In genomic region chr7:50607524-50608125, GRCh38 we compare ENCODE assay signal across 22 cellular contexts. TPM values are rescaled to one million over a fixed set of nuclear protein-coding genes. Genes with fewer than 3 reads are reported as not detected.
DNase-seq lines count a peak whose midpoint lies in the region; ATAC-seq, FAIRE-seq and TF ChIP-seq lines count a peak whose summit lies in the region.
"Had no signal": no experiment of that assay in that cellular context is flagged by ENCODE, and none has a peak within 500 bp of the region (broad histone marks: within the 10 kb centered on the region; RNA-seq: fewer than 3 reads in every experiment).

No MANE protein-coding gene starts in this region.

- H3K9me1 ChIP-seq in K562 (ENCODE audit: control insufficient read depth, insufficient read depth, low read length), result no peaks in the 10 kb centered on the region

- no peaks in the 10 kb centered on the region for H3F3A ChIP-seq in neural progenitor cell (ENCODE audit: low read depth)

- peak overlapping the region; percentile 78 for H3K27ac Mint-ChIP-seq in activated CD8-positive, alpha-beta memory T cell treated with anti-CD3 and anti-CD28 coated beads, Interleukin-2, amount 10 ng/mL, durations not matched to agents 7 days and 5 days
- H3K27ac Mint-ChIP-seq in neural progenitor cell (peak overlapping the region; percentile 26), CD14-positive monocyte (peak overlapping the region in 1 of 7 donors; percentile 43)
- H3K27ac Mint-ChIP-seq: activated naive CD4-positive, alpha-beta T cell treated with anti-CD3 and anti-CD28 coated beads, Interleukin-2, amount 50 U/mL, for 72 hours; brain; dendritic cell treated with granulocyte-macrophage colony-stimulating factor and Interleukin-4, amounts not matched to agents 40 ng/mL and 50 ng/mL, for 4 days; stimulated activated naive B cell treated with anti-CD40 and anti-IgM and Interleukin-4, amounts not matched to agents 10 μg/mL and 1 μg/mL and 100 μg/mL, for 72 hours had no signal

- WGBS in K562 (ENCODE audit: insufficient coverage, low coverage, missing lambda C conversion rate), result 80% methylated on average over 6 of the region's 6 CpGs

- peak overlapping the region; percentile 49 for H3K27ac ChIP-seq in KOPT-K1 (ENCODE audit: low read depth, low read length, poor library complexity, severe bottlenecking)
- no peak overlapping the region for H3K27ac ChIP-seq in K562 (ENCODE audit: extremely low read depth, low read depth, low read length)
- H3K27ac ChIP-seq in neural progenitor cell, result no peak overlapping the region
- H3K27ac ChIP-seq: foreskin keratinocyte, transverse colon had no signal

- H4K20me1 ChIP-seq in K562 (replicated peaks; ENCODE audit: control insufficient read depth, insufficient read depth, low read length) (no peaks in the 10 kb centered on the region; the same call in 1 of the 2 replicates), neural progenitor cell (ENCODE audit: low read depth) (no peaks in the 10 kb centered on the region)

- H3K27me3 ChIP-seq in K562 (ENCODE audit: control insufficient read depth in 2 of 2, insufficient read depth in 2 of 2, low read length in 2 of 2), result no peaks in the 10 kb centered on the region
- no peaks in the 10 kb centered on the region for H3K27me3 ChIP-seq in neural progenitor cell
- H3K27me3 ChIP-seq: foreskin keratinocyte, transverse colon had no signal

- peaks cover 6% of the 10 kb centered on the region for H3K36me3 Mint-ChIP-seq in activated CD8-positive, alpha-beta memory T cell treated with anti-CD3 and anti-CD28 coated beads, Interleukin-2, amount 10 ng/mL, durations not matched to agents 7 days and 5 days
- peaks cover 33% of the 10 kb centered on the region for H3K36me3 Mint-ChIP-seq in neural progenitor cell
- H3K36me3 Mint-ChIP-seq in CD14-positive monocyte, result peaks cover 17 to 31% of the 10 kb centered on the region in 2 donors
- H3K36me3 Mint-ChIP-seq: stimulated activated naive B cell treated with anti-CD40 and anti-IgM and Interleukin-4, amounts not matched to agents 10 μg/mL and 1 μg/mL and 100 μg/mL, for 72 hours had no signal

- FAIRE-seq in K562 (lab: Jason Lieb, UNC), result no peak
- FAIRE-seq: GM19239 had no signal

- peaks cover 13% of the 10 kb centered on the region for H3K27me3 Mint-ChIP-seq in activated CD8-positive, alpha-beta memory T cell treated with anti-CD3 and anti-CD28 coated beads, Interleukin-2, amount 10 ng/mL, durations not matched to agents 7 days and 5 days
- H3K27me3 Mint-ChIP-seq in neural progenitor cell (ENCODE audit: insufficient read depth, low read depth) (peaks cover 2% of the 10 kb centered on the region), CD14-positive monocyte (ENCODE audit: low read depth in 3 of 3) (peaks cover 1 to 2% (median 1%) of the 10 kb centered on the region in 3 donors)
- H3K27me3 Mint-ChIP-seq: brain; dendritic cell treated with granulocyte-macrophage colony-stimulating factor and Interleukin-4, amounts not matched to agents 40 ng/mL and 50 ng/mL, for 4 days; stimulated activated naive B cell treated with anti-CD40 and anti-IgM and Interleukin-4, amounts not matched to agents 10 μg/mL and 1 μg/mL and 100 μg/mL, for 72 hours had no signal

- no peak for ATAC-seq in activated CD8-positive, alpha-beta memory T cell treated with anti-CD3 and anti-CD28 coated beads, Interleukin-2, amount 10 ng/mL, durations not matched to agents 7 days and 5 days
- ATAC-seq in K562, result no peak
- ATAC-seq in HG03025 (IDR thresholded peaks at IDR 0.05; ENCODE audit: low FRiP score, unreplicated experiment), result no peak
- ATAC-seq: foreskin keratinocyte; left ventricle myocardium superior; right cardiac atrium; stimulated activated naive B cell treated with anti-CD40 and anti-IgM and Interleukin-4, amounts not matched to agents 10 μg/mL and 1 μg/mL and 100 μg/mL, for 72 hours had no signal

- TF ChIP-seq CTCF in K562 (IDR thresholded peaks at IDR 0.05 in 2 of 3, conservative IDR thresholded peaks at IDR 0.05 in 1 of 3; ENCODE audit: insufficient read depth in 2 of 3, low read depth in 1 of 3, low read length in 3 of 3) (no peak), neural progenitor cell (IDR thresholded peaks at IDR 0.05) (no peak), CD14-positive monocyte (IDR thresholded peaks at IDR 0.05) (no peak)

- H3K36me3 ChIP-seq in KOPT-K1 (ENCODE audit: insufficient read depth, low read length) (no peaks in the 10 kb centered on the region), K562 (ENCODE audit: control insufficient read depth, insufficient read depth, low read length) (peaks cover 78% of the 10 kb centered on the region), neural progenitor cell (no peaks in the 10 kb centered on the region)

- in situ Hi-C loops in K562 (cut with MboI), result no loop called here

- H3K9ac ChIP-seq in K562 (ENCODE audit: insufficient read depth in 1 of 2, low read depth in 2 of 2, low read length in 2 of 2) (no peak overlapping the region), neural progenitor cell (no peak overlapping the region)

- BruUV-seq in K562 (replicated peaks; lab: Mats Ljungman, UMichigan), result no TSS peak

- no peak for TF ChIP-seq EP300 in K562 (IDR thresholded peaks at IDR 0.05; ENCODE audit: low read length)

- peaks cover 40% of the 10 kb centered on the region for H3K4me1 Mint-ChIP-seq in activated CD8-positive, alpha-beta memory T cell treated with anti-CD3 and anti-CD28 coated beads, Interleukin-2, amount 10 ng/mL, durations not matched to agents 7 days and 5 days
- H3K4me1 Mint-ChIP-seq in neural progenitor cell (no peaks in the 10 kb centered on the region), CD14-positive monocyte (peaks cover 32% of the 10 kb centered on the region)
- H3K4me1 Mint-ChIP-seq: brain had no signal

- CTCF ChIA-PET in activated CD8-positive, alpha-beta memory T cell treated with anti-CD3 and anti-CD28 coated beads, Interleukin-2, amount 10 ng/mL, durations not matched to agents 7 days and 5 days (lab: Charles Lee), result interaction anchor here (0.8 to 4.3 kb wide), 10 partner anchors 9 to 190 kb away, joined by 3 to 15 read pairs (median 3); no protein-coding TSS in a partner anchor
- CTCF ChIA-PET in K562 (lab: Yijun Ruan, JAX; ENCODE audit: low intra/inter-chr PET ratio), result no interaction called here

- no peaks in the 10 kb centered on the region for H3K79me2 ChIP-seq in K562 (ENCODE audit: control insufficient read depth, insufficient read depth, low read length)
- no peaks in the 10 kb centered on the region for H3K79me2 ChIP-seq in neural progenitor cell (ENCODE audit: low read depth)

- POLR2A ChIA-PET in K562 (lab: Yijun Ruan, JAX), result interaction anchor here (0.9 to 1.2 kb wide), 2 partner anchors 8 to 10 kb away, joined by 3 read pairs; no protein-coding TSS in a partner anchor

- no peak for TF ChIP-seq RAD21 in K562 (CRISPR knock-in tag; conservative IDR thresholded peaks at IDR 0.05 in 1 of 2, IDR thresholded peaks at IDR 0.05 in 1 of 2)

- no peaks in the 10 kb centered on the region for H3K4me1 ChIP-seq in K562 (replicated peaks in 1 of 2; ENCODE audit: control insufficient read depth in 2 of 2, insufficient read depth in 2 of 2, low read length in 2 of 2)
- no peaks in the 10 kb centered on the region for H3K4me1 ChIP-seq in neural progenitor cell
- H3K4me1 ChIP-seq: transverse colon had no signal

- H3K9me3 Mint-ChIP-seq in activated CD8-positive, alpha-beta memory T cell treated with anti-CD3 and anti-CD28 coated beads, Interleukin-2, amount 10 ng/mL, durations not matched to agents 7 days and 5 days (ENCODE audit: low read depth), result no peaks in the 10 kb centered on the region
- H3K9me3 Mint-ChIP-seq in neural progenitor cell (no peaks in the 10 kb centered on the region), CD14-positive monocyte (peaks cover 0 to 2% (median 0%) of the 10 kb centered on the region in 7 donors)
- H3K9me3 Mint-ChIP-seq: brain; dendritic cell treated with granulocyte-macrophage colony-stimulating factor and Interleukin-4, amounts not matched to agents 40 ng/mL and 50 ng/mL, for 4 days had no signal

- DNase-seq in activated CD8-positive, alpha-beta memory T cell treated with anti-CD3 and anti-CD28 coated beads, Interleukin-2, amount 10 ng/mL, durations not matched to agents 7 days and 5 days, result peak; percentile 36
- no peak for DNase-seq in activated CD8-positive, alpha-beta memory T cell treated with anti-CD3 and anti-CD28 coated beads, Interleukin-2, amount 50 U/mL, for 4 hours
- DNase-seq in K562 (ENCODE audit: extremely low read depth in 1 of 4, low spot score in 3 of 4), result no peak
- DNase-seq in neural progenitor cell (ENCODE audit: low spot score), result no peak
- no peak for DNase-seq in CD14-positive monocyte (ENCODE audit: low spot score)
- DNase-seq in NOMO-1 treated with dmso at 0.1 percent for 144 hours (lab: John Stamatoyannopoulos, UW; ENCODE audit: unreplicated experiment), result no peak
- DNase-seq: H7; left ventricle myocardium superior; MV-4-11; NCI-H1930; right cardiac atrium; stimulated activated naive B cell treated with anti-CD40 and anti-IgM and Interleukin-4, amounts not matched to agents 10 μg/mL and 1 μg/mL and 100 μg/mL, for 72 hours; transverse colon had no signal

- H3K4me3 Mint-ChIP-seq in activated CD8-positive, alpha-beta memory T cell treated with anti-CD3 and anti-CD28 coated beads, Interleukin-2, amount 10 ng/mL, durations not matched to agents 7 days and 5 days, result peak overlapping the region; percentile 46
- no peak overlapping the region for H3K4me3 Mint-ChIP-seq in neural progenitor cell
- H3K4me3 Mint-ChIP-seq in CD14-positive monocyte, result no peak overlapping the region
- H3K4me3 Mint-ChIP-seq: brain; dendritic cell treated with granulocyte-macrophage colony-stimulating factor and Interleukin-4, amounts not matched to agents 40 ng/mL and 50 ng/mL, for 4 days; stimulated activated naive B cell treated with anti-CD40 and anti-IgM and Interleukin-4, amounts not matched to agents 10 μg/mL and 1 μg/mL and 100 μg/mL, for 72 hours had no signal

- H3K4me3 ChIP-seq in K562, result no peak overlapping the region
- H3K4me3 ChIP-seq in neural progenitor cell, result no peak overlapping the region
- H3K4me3 ChIP-seq: transverse colon had no signal

- H3K4me2 ChIP-seq in K562 (ENCODE audit: insufficient read depth, low read length) (no peak overlapping the region), neural progenitor cell (no peak overlapping the region)

- TF ChIP-seq POLR2A in K562 (conservative IDR thresholded peaks at IDR 0.05), result no peak

- H2AFZ ChIP-seq in K562 (ENCODE audit: low read depth, low read length), result no peak overlapping the region
- no peak overlapping the region for H2AFZ ChIP-seq in neural progenitor cell (replicated peaks)

- H3K9me3 ChIP-seq in KOPT-K1 (ENCODE audit: insufficient read depth, low read length, poor library complexity, severe bottlenecking) (peaks cover 28% of the 10 kb centered on the region), K562 (replicated peaks; ENCODE audit: control insufficient read depth, insufficient read depth, low read depth, low read length) (no peaks in the 10 kb centered on the region), neural progenitor cell (ENCODE audit: low read depth) (no peaks in the 10 kb centered on the region)
- H3K9me3 ChIP-seq: transverse colon had no signal

- intact Hi-C loops in K562 (cut with micrococcal nuclease), result no loop called here
- intact Hi-C loops in CD14-positive monocyte (cut with micrococcal nuclease), result no loop called here

RNA-seq across cellular contexts. Expression of gene DDC, which starts 42.4 kb away (rescaled TPM):
- not detected for total RNA-seq in activated CD8-positive, alpha-beta memory T cell treated with anti-CD3 and anti-CD28 coated beads, Interleukin-2, amount 10 ng/mL, durations not matched to agents 7 days and 5 days
- not detected in 2 replicates for total RNA-seq in K562 (2011; cell fraction: chromatin; rRNA removed; ENCODE audit: low replicate concordance)
- total RNA-seq in K562 (2011; cell fraction: nucleolus; rRNA removed), result not detected in 2 replicates
- total RNA-seq in K562 (2011; cell fraction: nucleoplasm; rRNA removed), result not detected in 2 replicates
- total RNA-seq in K562 (2014; rRNA removed), result not detected in 2 replicates
- not detected in 2 replicates for total RNA-seq in K562 (2014; rRNA removed; fragmentation: Illumina TruSeq; extraction: Trizol)
- total RNA-seq in K562 (2015; rRNA removed; fragmentation: Illumina TruSeq; extraction: Trizol), result not detected in 2 replicates
- not detected in 2 replicates for total RNA-seq in K562 (2021)
- not detected in 2 replicates for polyA plus RNA-seq in K562 (2011; rRNA removed)
- not detected in 2 replicates for polyA plus RNA-seq in K562 (2011; cell fraction: cytosol; rRNA removed)
- polyA plus RNA-seq in K562 (2011; cell fraction: nucleus; rRNA removed), result not detected in 2 replicates
- not detected in 2 replicates for polyA plus RNA-seq in K562 (2012)
- polyA plus RNA-seq in K562 (2014; fragmentation: Illumina TruSeq; extraction: Trizol), result not detected in 2 replicates
- polyA plus RNA-seq in K562 (2014; fragmentation: Nextera tagmentation; extraction: Ambion mirVana), result not detected
- 0.18 TPM in 1 of 2 replicates, not detected in the other for polyA plus RNA-seq in K562 (2014; rRNA removed)
- not detected in 2 replicates for polyA minus RNA-seq in K562 (2011; rRNA and poly(A)+ RNA removed)
- not detected in 2 replicates for polyA minus RNA-seq in K562 (2011; cell fraction: cytosol; rRNA and poly(A)+ RNA removed)
- not detected in 2 replicates for polyA minus RNA-seq in K562 (2011; cell fraction: nucleus; rRNA and poly(A)+ RNA removed)
- not detected in 2 replicates for total RNA-seq in neural progenitor cell (ENCODE audit: low replicate concordance)
- not detected for polyA plus RNA-seq in CD14-positive monocyte
- total RNA-seq: Daoy, foreskin keratinocyte, left ventricle myocardium superior, osteoblast had no signal
- polyA plus RNA-seq: foreskin keratinocyte had no signal
